In genomic region chr12:3658327-3659163, GRCh38 we compare ENCODE assay signal across 8 cellular contexts.
DNase-seq lines count a peak whose midpoint lies in the region; ATAC-seq and TF ChIP-seq lines count a peak whose summit lies in the region.

No MANE protein-coding gene starts in this region.

- ATAC-seq in left ventricle myocardium superior, result peak; percentile 67
- ATAC-seq in stimulated activated naive CD8-positive, alpha-beta T cell treated with anti-CD3 and anti-CD28 coated beads, Interleukin-15, Interleukin-2, amounts not matched to agents 100 U/mL and 50 U/mL, for 24 hours, result no peak
- ATAC-seq in HG02588 (IDR thresholded peaks at IDR 0.05; ENCODE audit: unreplicated experiment), result no peak
- no peak for ATAC-seq in GM21447 (IDR thresholded peaks at IDR 0.05; ENCODE audit: unreplicated experiment)

- intact Hi-C loops in left ventricle myocardium superior (cut with micrococcal nuclease), result no loop called here

- H3K27ac ChIP-seq in C4-2B, result no peak overlapping the region

- peak; percentile 78 for TF ChIP-seq CTCF in C4-2B (conservative IDR thresholded peaks at IDR 0.05)

- DNase-seq in HCEC 1CT (peak; percentile 16), left ventricle myocardium superior (peak; percentile 43), 8988T (no peak)
- DNase-seq in activated CD4-positive, alpha-beta T cell treated with anti-CD3 and anti-CD28 coated beads, Interleukin-2, amount 50 U/mL, for 48 hours, result peak; percentile 10 to 21
- DNase-seq in stimulated activated naive CD8-positive, alpha-beta T cell treated with anti-CD3 and anti-CD28 coated beads, Interleukin-15, Interleukin-2, amounts not matched to agents 100 U/mL and 50 U/mL, for 24 hours, result peak; percentile 14
